Comparison of ENCODE assay signal across 33 cellular contexts in the genomic region with DNA sequence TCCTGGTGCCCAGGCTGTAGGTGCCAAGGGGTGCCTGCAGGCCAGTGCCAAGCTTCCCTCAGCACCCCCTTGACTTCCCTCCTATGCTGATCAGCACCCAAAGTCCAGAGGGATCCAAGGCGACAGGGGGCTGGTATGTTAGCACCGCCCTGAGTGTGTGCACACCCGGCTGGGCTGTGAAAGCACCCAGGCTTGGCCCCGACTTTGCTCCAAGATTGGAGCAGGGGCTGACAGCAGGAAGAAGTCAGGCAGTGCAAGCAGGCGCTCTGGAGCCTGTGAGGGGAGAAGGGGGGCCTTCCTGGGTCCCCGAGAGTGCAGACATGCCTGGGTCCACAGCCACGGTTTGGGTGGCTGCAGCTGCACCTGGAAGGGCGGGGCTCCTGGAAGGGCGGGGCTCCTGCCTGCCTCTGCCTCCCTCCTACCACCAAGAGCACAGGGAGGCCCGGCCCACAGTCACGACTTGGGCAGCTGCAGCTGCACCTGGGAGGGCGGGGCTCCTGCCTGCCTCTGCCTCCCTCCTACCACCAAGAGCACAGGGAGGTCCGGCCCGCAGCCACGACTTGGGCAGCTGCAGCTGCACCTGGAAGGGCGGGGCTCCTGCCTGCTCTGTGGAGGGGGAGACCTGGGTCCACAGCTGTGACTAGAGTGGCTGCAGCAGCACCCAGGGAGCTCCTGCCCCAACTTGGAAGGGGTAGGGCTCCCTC. TPM values are rescaled to one million over a fixed set of nuclear protein-coding genes. Genes with fewer than 3 reads are reported as not detected.
"Had no signal": no experiment of that assay in that cellular context is flagged by ENCODE, and none has a peak within 500 bp of the region (broad histone marks: within the 10 kb centered on the region; RNA-seq: fewer than 3 reads in every experiment).

No MANE protein-coding gene starts in this region.

- H3K27me3 ChIP-seq: breast epithelium, gastroesophageal sphincter, transverse colon, vagina had no signal

- ATAC-seq: activated CD4-positive, CD25-positive, alpha-beta regulatory T cell treated with anti-CD3 and anti-CD28 coated beads, Interleukin-2, amount 50 U/mL, for 24 hours; activated T-cell treated with anti-CD3 and anti-CD28 coated beads, Interleukin-2, amount 50 U/mL, for 4 hours; gastroesophageal sphincter; sciatic nerve; stimulated activated naive B cell treated with anti-CD40 and anti-IgM and Interleukin-4, amounts not matched to agents 10 μg/mL and 1 μg/mL and 100 μg/mL, for 72 hours had no signal

- H3K9me3 ChIP-seq: breast epithelium, esophagus squamous epithelium, gastroesophageal sphincter, lower lobe of right lung, transverse colon, vagina had no signal

- H3K27me3 Mint-ChIP-seq: activated naive CD8-positive, alpha-beta T cell had no signal

- H3K4me1 ChIP-seq: breast epithelium, esophagus squamous epithelium, gastroesophageal sphincter, lower lobe of right lung, transverse colon, vagina had no signal

- H3K36me3 Mint-ChIP-seq: activated naive CD8-positive, alpha-beta T cell; naive B cell; stimulated activated naive B cell treated with anti-CD40 and anti-IgM and Interleukin-4, amounts not matched to agents 10 μg/mL and 1 μg/mL and 100 μg/mL, for 72 hours had no signal

- DNase-seq: activated CD8-positive, alpha-beta memory T cell treated with anti-CD3 and anti-CD28 coated beads, Interleukin-2, amount 50 U/mL, for 48 hours; activated naive CD4-positive, alpha-beta T cell; activated T-cell treated with anti-CD3 and anti-CD28 coated beads, Interleukin-2, amount 50 U/mL, for 4 hours; effector memory CD4-positive, alpha-beta T cell; esophagus squamous epithelium; head of caudate nucleus; hypothalamus; islet precursor cell; lower lobe of right lung; mesendoderm; naive B cell; occipital lobe; small intestine; stimulated activated CD4-positive, alpha-beta T cell treated with anti-CD3 and anti-CD28 coated beads, Interleukin-15, amount 100 ng/mL, for 24 hours; stimulated activated CD4-positive, alpha-beta T cell treated with anti-CD3 and anti-CD28 coated beads, Interleukin-2, amount 100 ng/mL, for 48 hours; stimulated activated CD8-positive, alpha-beta memory T cell treated with anti-CD3 and anti-CD28 coated beads, Interleukin-4, amount 100 ng/mL, for 48 hours; stimulated activated naive B cell treated with anti-CD40 and anti-IgM and Interleukin-4, amounts not matched to agents 10 μg/mL and 1 μg/mL and 100 μg/mL, for 72 hours; transverse colon had no signal

- H3K27ac Mint-ChIP-seq: activated naive CD8-positive, alpha-beta T cell; activated T-helper 2 cell treated with anti-CD3 and anti-CD28 coated beads, Interferon-gamma antibody, Interleukin-2, Interleukin-4, amounts not matched to agents 10 μg/mL and 5 μg/mL and 100 μg/mL, durations not matched to agents 14 hours and 24 hours and 36 hours; naive B cell; stimulated activated naive B cell treated with anti-CD40 and anti-IgM and Interleukin-4, amounts not matched to agents 10 μg/mL and 1 μg/mL and 100 μg/mL, for 72 hours had no signal

- H3K4me1 Mint-ChIP-seq: naive B cell; neural crest cell; stimulated activated naive B cell treated with anti-CD40 and anti-IgM and Interleukin-4, amounts not matched to agents 10 μg/mL and 1 μg/mL and 100 μg/mL, for 72 hours had no signal

- H3K4me3 ChIP-seq: breast epithelium, esophagus squamous epithelium, gastroesophageal sphincter, lower lobe of right lung, transverse colon, vagina had no signal

- H3K9me3 Mint-ChIP-seq: activated T-cell treated with anti-CD3 and anti-CD28 coated beads, Interleukin-2, amount 50 U/mL, for 4 hours; activated T-helper 2 cell treated with anti-CD3 and anti-CD28 coated beads, Interferon-gamma antibody, Interleukin-2, Interleukin-4, amounts not matched to agents 10 μg/mL and 5 μg/mL and 100 μg/mL, durations not matched to agents 14 hours and 24 hours and 36 hours; central memory CD8-positive, alpha-beta T cell; neural crest cell; stimulated activated naive B cell treated with anti-CD40 and anti-IgM and Interleukin-4, amounts not matched to agents 10 μg/mL and 1 μg/mL and 100 μg/mL, for 72 hours had no signal

- H3K27ac ChIP-seq: breast epithelium, esophagus squamous epithelium, gastroesophageal sphincter, lower lobe of right lung, transverse colon, vagina had no signal

- H3K36me3 ChIP-seq: breast epithelium, esophagus squamous epithelium, gastroesophageal sphincter, lower lobe of right lung, transverse colon, vagina had no signal

- H3K4me3 Mint-ChIP-seq: activated naive CD8-positive, alpha-beta T cell; activated T-cell treated with anti-CD3 and anti-CD28 coated beads, Interleukin-2, amount 50 U/mL, for 4 hours; central memory CD8-positive, alpha-beta T cell; neural crest cell; stimulated activated naive B cell treated with anti-CD40 and anti-IgM and Interleukin-4, amounts not matched to agents 10 μg/mL and 1 μg/mL and 100 μg/mL, for 72 hours had no signal

RNA-seq across cellular contexts. Expression of a gene that starts 55.9 kb away (rescaled TPM):
- total RNA-seq: activated CD8-positive, alpha-beta memory T cell treated with anti-CD3 and anti-CD28 coated beads for 36 hours; activated T-cell treated with anti-CD3 and anti-CD28 coated beads, Interleukin-2, amount 50 U/mL, for 4 hours; activated T-helper 2 cell treated with anti-CD3 and anti-CD28 coated beads, Interferon-gamma antibody, Interleukin-2, Interleukin-4, amounts not matched to agents 10 μg/mL and 5 μg/mL and 100 μg/mL, durations not matched to agents 14 hours and 24 hours and 36 hours; astrocyte; dermis microvascular lymphatic vessel endothelial cell; esophagus squamous epithelium; gastroesophageal sphincter; mucosa of gallbladder; occipital lobe; sciatic nerve; T-helper 2 cell treated with Interferon-gamma antibody and Interleukin-4, amounts not matched to agents 100 ng/mL and 5 ng/mL, for 36 hours; temporal lobe; vagina had no signal
